21 cellular contexts compared by ENCODE assay signal in the genomic region with DNA sequence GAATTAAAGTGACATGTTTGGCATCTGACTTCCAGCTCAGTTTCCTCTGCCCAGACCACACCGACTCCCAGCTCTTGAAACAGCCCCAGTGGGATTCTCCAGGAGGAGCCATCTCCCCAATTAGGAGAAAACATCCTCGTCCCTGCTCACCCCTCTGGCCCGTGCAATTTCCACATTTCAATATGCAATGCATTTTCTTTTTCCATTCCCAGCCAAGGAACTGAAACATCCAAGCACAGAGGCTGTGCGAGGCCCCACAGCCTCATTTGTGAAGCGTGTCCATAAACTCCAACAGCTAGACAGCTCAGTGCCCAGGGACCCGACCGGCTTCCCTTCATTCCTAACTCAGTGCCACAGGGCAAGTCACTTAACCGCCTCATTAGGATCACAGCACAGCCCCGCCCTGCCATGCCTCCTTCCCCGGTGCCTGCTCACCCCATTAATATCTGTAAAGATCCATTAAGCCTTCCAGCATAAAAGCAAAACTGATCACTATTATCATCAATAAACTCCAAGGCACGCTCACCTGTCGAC.
DNase-seq lines count a peak whose midpoint lies in the region; ATAC-seq and TF ChIP-seq lines count a peak whose summit lies in the region.
"Had no signal": no experiment of that assay in that cellular context is flagged by ENCODE, and none has a peak within 500 bp of the region (broad histone marks: within the 10 kb centered on the region; RNA-seq: fewer than 3 reads in every experiment).

No MANE protein-coding gene starts in this region.

- intact Hi-C loops in left cardiac atrium (cut with DNase I): loop anchor here (10.0 kb wide), 2 partner anchors 631 to 761 kb away; no protein-coding TSS in a partner anchor

- H3K9me3 Mint-ChIP-seq in activated T-cell treated with anti-CD3 and anti-CD28 coated beads, Interleukin-2, amount 50 U/mL, for 4 hours: no peaks in the 10 kb centered on the region

- H3K4me1 ChIP-seq in right atrium auricular region: no peaks in the 10 kb centered on the region

- no peaks in the 10 kb centered on the region for H3K36me3 ChIP-seq in right atrium auricular region

- ATAC-seq in activated T-cell treated with anti-CD3 and anti-CD28 coated beads, Interleukin-2, amount 50 U/mL, for 4 hours: no peak
- no peak for ATAC-seq in left cardiac atrium

- TF ChIP-seq CTCF in GM20000 (IDR thresholded peaks at IDR 0.05; ENCODE audit: extremely low read depth, missing control alignments) (no peak), epithelial cell of esophagus (IDR thresholded peaks at IDR 0.05; ENCODE audit: insufficient read depth, low read depth, low read length, missing control alignments) (no peak), right atrium auricular region (IDR thresholded peaks at IDR 0.05) (no peak)

- H3K9me3 ChIP-seq in right atrium auricular region: no peaks in the 10 kb centered on the region
- H3K9me3 ChIP-seq: SK-N-SH had no signal

- H3K4me3 ChIP-seq in epithelial cell of esophagus (ENCODE audit: low read length): no peak overlapping the region
- H3K4me3 ChIP-seq in right atrium auricular region: no peak overlapping the region

- H3K36me3 Mint-ChIP-seq in activated T-cell treated with anti-CD3 and anti-CD28 coated beads, Interleukin-2, amount 50 U/mL, for 4 hours (ENCODE audit: insufficient read depth): no peaks in the 10 kb centered on the region
- H3K36me3 Mint-ChIP-seq: CD14-positive monocyte had no signal

- no peak overlapping the region for H3K27ac ChIP-seq in right atrium auricular region
- H3K27ac ChIP-seq: KMS-11 had no signal

- peaks cover 5% of the 10 kb centered on the region for H3K27me3 Mint-ChIP-seq in activated T-cell treated with anti-CD3 and anti-CD28 coated beads, Interleukin-2, amount 50 U/mL, for 4 hours (ENCODE audit: low read depth)

- H3K27me3 ChIP-seq in right atrium auricular region: no peaks in the 10 kb centered on the region

- no peak overlapping the region for H3K4me3 Mint-ChIP-seq in activated T-cell treated with anti-CD3 and anti-CD28 coated beads, Interleukin-2, amount 50 U/mL, for 4 hours
- H3K4me3 Mint-ChIP-seq: CD14-positive monocyte had no signal

- peak; percentile 1 for DNase-seq in GM20000 (ENCODE audit: low spot score)
- peak; percentile 57 for DNase-seq in epithelial cell of esophagus (ENCODE audit: low read depth)
- peak; percentile 73 for DNase-seq in left kidney (ENCODE audit: low read depth, low spot score)
- DNase-seq in retina: peak; percentile 64
- DNase-seq in right atrium auricular region (ENCODE audit: low spot score): no peak
- DNase-seq in activated T-cell treated with anti-CD3 and anti-CD28 coated beads, Interleukin-2, amount 50 U/mL, for 4 hours: no peak
- no peak for DNase-seq in left cardiac atrium
- DNase-seq: GDM1, GOT3, HCEC 1CT, IMR-90, MV-4-11, NCI-H1105 treated with DMSO at 0.1 percent for 48 hours, NCI-H2029 treated with DMSO at 0.1 percent for 48 hours, NCI-H2171 treated with DMSO at 0.1 percent for 48 hours, NCI-H446, RPMI8226, SHP77, SK-N-SH had no signal

- no peaks in the 10 kb centered on the region for H3K4me1 Mint-ChIP-seq in activated T-cell treated with anti-CD3 and anti-CD28 coated beads, Interleukin-2, amount 50 U/mL, for 4 hours (ENCODE audit: low read depth)

Comparison
In these comparisons a context has a peak if more than half of its experiments do, and no peak if none do; other contexts are left out.
1. DNase-seq: peak in GM20000 (single experiment), epithelial cell of esophagus (single experiment), left kidney (single experiment) and retina (single experiment); none in right atrium auricular region (single experiment), activated T-cell treated with anti-CD3 and anti-CD28 coated beads, Interleukin-2, amount 50 U/mL, for 4 hours (single experiment) and left cardiac atrium (single experiment).